ENCODE assay signal across 8 cellular contexts in genomic region chr16:68244481-68244902, GRCh38. TPM values are rescaled to one million over a fixed set of nuclear protein-coding genes. Genes with fewer than 3 reads are reported as not detected.
DNase-seq lines count a peak whose midpoint lies in the region; ATAC-seq and TF ChIP-seq lines count a peak whose summit lies in the region.

No MANE protein-coding gene starts in this region.

- peak; percentile 8 for ATAC-seq in HG02852 (IDR thresholded peaks at IDR 0.05; ENCODE audit: unreplicated experiment)
- ATAC-seq in HG03439 (IDR thresholded peaks at IDR 0.05; ENCODE audit: unreplicated experiment), result no peak

- intact Hi-C loops in breast epithelium (cut with DNase I; ENCODE audit: low total_unique reads), result no loop called here

- H3K79me2 ChIP-seq in ACC112 (ENCODE audit: control insufficient read depth, insufficient read depth, low read length, unreplicated experiment), result peaks cover 20% of the 10 kb centered on the region

- peaks cover 18% of the 10 kb centered on the region for H3K4me1 ChIP-seq in ACC112 (ENCODE audit: control insufficient read depth, insufficient read depth, low read length, unreplicated experiment)
- H3K4me1 ChIP-seq in breast epithelium, result peaks cover 6 to 12% of the 10 kb centered on the region in 2 donors
- peaks cover 28% of the 10 kb centered on the region for H3K4me1 ChIP-seq in mucosa of stomach (ENCODE audit: control insufficient read depth, insufficient read depth, low read length)

- H3K36me3 ChIP-seq in ACC112 (ENCODE audit: insufficient read depth, low read length) (no peaks in the 10 kb centered on the region), breast epithelium (no peaks in the 10 kb centered on the region), mucosa of stomach (ENCODE audit: control insufficient read depth, insufficient read depth, low read length) (no peaks in the 10 kb centered on the region)

- H3K27me3 ChIP-seq in ACC112 (ENCODE audit: insufficient read depth, low read length), result no peaks in the 10 kb centered on the region
- no peaks in the 10 kb centered on the region for H3K27me3 ChIP-seq in breast epithelium
- H3K27me3 ChIP-seq in mucosa of stomach (ENCODE audit: control insufficient read depth, insufficient read depth, low read length), result no peaks in the 10 kb centered on the region

- H3K9ac ChIP-seq in mucosa of stomach (ENCODE audit: low read length), result peak overlapping the region; percentile 92

- DNase-seq in breast epithelium (ENCODE audit: low spot score in 2 of 2), result no peak
- DNase-seq in NCI-H1694 (lab: John Stamatoyannopoulos, UW), result no peak
- DNase-seq in HUDEP-2 (lab: John Stamatoyannopoulos, UW; ENCODE audit: unreplicated experiment in 76 of 76), result no peak
- DNase-seq in NCI-H524 treated with DMSO at 0.1 percent for 48 hours (lab: John Stamatoyannopoulos, UW), result no peak

- no peak for TF ChIP-seq POLR2A in breast epithelium (IDR thresholded peaks at IDR 0.05)

- H2AFZ ChIP-seq in ACC112 (ENCODE audit: low read length, unreplicated experiment), result peak overlapping the region; percentile 90

- H3K27ac ChIP-seq in ACC112 (ENCODE audit: low read depth, low read length) (no peak overlapping the region), breast epithelium (peak overlapping the region; percentile 35 to 49)

- no peak for TF ChIP-seq CTCF in breast epithelium (IDR thresholded peaks at IDR 0.05)

- H3K4me3 ChIP-seq in ACC112 (ENCODE audit: low read depth, low read length) (peak overlapping the region; percentile 94), breast epithelium (peak overlapping the region; percentile 88 to 92 (median 91)), mucosa of stomach (ENCODE audit: low read length) (peak overlapping the region; percentile 98)

- H3K9me3 ChIP-seq in breast epithelium (no peaks in the 10 kb centered on the region), mucosa of stomach (ENCODE audit: control insufficient read depth, low read length) (no peaks in the 10 kb centered on the region)

RNA-seq across cellular contexts. Expression of gene PLA2G15, which starts 0.7 kb away (rescaled TPM):
- 10 to 100 TPM; 15.4 to 34.7 (median 19.8) TPM for total RNA-seq in breast epithelium

RNA-seq across cellular contexts. Expression of gene ESRP2, which starts 8.6 kb away (rescaled TPM):
- 10 to 100 TPM in 2 of 3 donors, under 1 TPM in 1; 0.80 to 58.0 (median 26.5) TPM for total RNA-seq in breast epithelium

RNA-seq across cellular contexts. Expression of gene SLC7A6, which starts 19.8 kb away (rescaled TPM):
- total RNA-seq in breast epithelium, result 100 to 1,000 TPM in 1 of 3 donors, 10 to 100 TPM in 2; 43.2 to 284 (median 65.2) TPM
